ENCODE assay signal across 18 cellular contexts in the genomic region with DNA sequence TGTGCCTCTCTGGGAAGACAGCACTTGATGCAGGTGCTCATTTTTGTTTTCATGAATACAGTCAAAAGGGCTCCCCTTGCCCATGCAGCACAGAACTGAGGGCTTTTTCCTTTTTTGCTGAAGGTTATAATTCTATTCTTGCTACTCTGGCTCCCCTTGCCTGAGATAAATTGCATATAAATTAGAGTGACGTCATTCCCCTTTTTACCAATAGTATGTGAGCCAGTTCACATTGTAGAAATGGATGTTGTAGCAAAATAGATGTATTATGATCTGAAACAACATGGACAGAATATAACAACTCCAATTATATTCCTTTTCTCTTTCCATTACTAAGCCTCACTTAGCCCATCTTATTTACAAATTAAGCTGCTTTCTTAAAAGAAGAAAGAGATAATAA. TPM values are rescaled to one million over a fixed set of nuclear protein-coding genes. Genes with fewer than 3 reads are reported as not detected.
A peak's percentile ranks its signal among the peaks of the same experiment; 100 is the strongest.
DNase-seq lines count a peak whose midpoint lies in the region; ATAC-seq, FAIRE-seq and TF ChIP-seq lines count a peak whose summit lies in the region.
"Had no signal": no experiment of that assay in that cellular context is flagged by ENCODE, and none has a peak within 500 bp of the region (broad histone marks: within the 10 kb centered on the region; RNA-seq: fewer than 3 reads in every experiment).

No MANE protein-coding gene starts in this region.

- H3K4me1 ChIP-seq in HepG2 (ENCODE audit: insufficient read depth, low read length) (0 out of 2 replicates have a peak, but pooled peaks cover 4% of the 10 kb centered on the region), right lobe of liver (no peaks in the 10 kb centered on the region), K562 (replicated peaks in 1 of 2; ENCODE audit: control insufficient read depth in 2 of 2, insufficient read depth in 2 of 2, low read length in 2 of 2) (peaks cover 0 to 15% of the 10 kb centered on the region in 2 experiments; a peak in 3 of 5 replicates), esophagus muscularis mucosa (no peaks in the 10 kb centered on the region), mucosa of descending colon (ENCODE audit: low read depth) (no peaks in the 10 kb centered on the region)
- H3K4me1 ChIP-seq: BE2C had no signal

- TF ChIP-seq POLR2A in HepG2 (IDR thresholded peaks at IDR 0.05; ENCODE audit: insufficient read depth in 1 of 2, low read depth in 2 of 2, low read length in 2 of 2) (no peak), right lobe of liver (IDR thresholded peaks at IDR 0.05) (no peak), K562 (conservative IDR thresholded peaks at IDR 0.05) (no peak), esophagus muscularis mucosa (IDR thresholded peaks at IDR 0.05; ENCODE audit: low read depth) (no peak)

- no peak for DNase-seq in HepG2 (ENCODE audit: low spot score)
- DNase-seq in right lobe of liver, result no peak
- DNase-seq in NCI-H2227 (lab: John Stamatoyannopoulos, UW; ENCODE audit: unreplicated experiment), result peak; percentile 50
- no peak for DNase-seq in K562 (ENCODE audit: extremely low read depth in 1 of 4, low spot score in 3 of 4)
- no peak for DNase-seq in esophagus muscularis mucosa (ENCODE audit: extremely low spot score)
- DNase-seq in mucosa of descending colon, result no peak
- DNase-seq: ACHN; BE2C; C1 segment of cervical spinal cord; CD4-positive, CD25-positive, alpha-beta regulatory T cell; CD8-positive, alpha-beta memory T cell; COR-L47; DMS79 treated with DMSO at 0.1 percent for 48 hours; GF-D8; GOT3 had no signal

- 0% methylated on average over 1 of the region's 1 CpG for WGBS in HepG2 (ENCODE audit: low lambda C conversion rate)
- 13% methylated on average over 1 of the region's 1 CpG for WGBS in right lobe of liver (ENCODE audit: insufficient coverage, low coverage, low lambda C conversion rate, missing lambda C conversion rate)
- 0% methylated on average over 1 of the region's 1 CpG for WGBS in K562 (ENCODE audit: insufficient coverage, low coverage, missing lambda C conversion rate)
- 20% methylated on average over 1 of the region's 1 CpG for WGBS in esophagus muscularis mucosa

- H3K9ac ChIP-seq in HepG2 (ENCODE audit: insufficient read depth, low read depth, low read length), result no peak overlapping the region
- H3K9ac ChIP-seq in K562 (ENCODE audit: insufficient read depth in 1 of 2, low read depth in 2 of 2, low read length in 2 of 2), result no peak overlapping the region

- POLR2A ChIA-PET in HepG2 (lab: Yijun Ruan, JAX), result no interaction called here
- POLR2A ChIA-PET in K562 (lab: Yijun Ruan, JAX), result no interaction called here

- intact Hi-C loops in HepG2 (cut with micrococcal nuclease; ENCODE audit: unreplicated experiment), result no loop called here
- intact Hi-C loops in right lobe of liver (cut with DNase I), result no loop called here
- intact Hi-C loops in K562 (cut with micrococcal nuclease), result no loop called here
- intact Hi-C loops in esophagus muscularis mucosa (cut with DNase I), result no loop called here
- intact Hi-C loops in mucosa of descending colon (cut with DNase I, micrococcal nuclease), result no loop called here

- H3K9me1 ChIP-seq in K562 (ENCODE audit: control insufficient read depth, insufficient read depth, low read length), result no peaks in the 10 kb centered on the region

- TF ChIP-seq EP300 in HepG2 (IDR thresholded peaks at IDR 0.05; ENCODE audit: low read depth in 2 of 2, low read length in 2 of 2), result no peak
- TF ChIP-seq EP300 in HepG2 (CRISPR knock-in tag; IDR thresholded peaks at IDR 0.05; ENCODE audit: borderline replicate concordance), result no peak
- no peak for TF ChIP-seq EP300 in K562 (IDR thresholded peaks at IDR 0.05; ENCODE audit: low read length)
- TF ChIP-seq EP300 in esophagus muscularis mucosa (IDR thresholded peaks at IDR 0.05), result no peak

- no peak for FAIRE-seq in HepG2 (lab: Jason Lieb, UNC)
- no peak for FAIRE-seq in K562 (lab: Jason Lieb, UNC)
- FAIRE-seq: A204.1 had no signal

- in situ Hi-C loops in HepG2 (cut with HindIII; ENCODE audit: extremely low pct_ligation_motif_present, low pct_unique_long_range_greater_than_20kb) (no loop called here), K562 (cut with MboI) (no loop called here)

- TF ChIP-seq RAD21 in HepG2 (CRISPR knock-in tag; IDR thresholded peaks at IDR 0.05) (no peak), K562 (CRISPR knock-in tag; conservative IDR thresholded peaks at IDR 0.05 in 1 of 2, IDR thresholded peaks at IDR 0.05 in 1 of 2) (no peak)

- H2AFZ ChIP-seq in HepG2 (ENCODE audit: low read length), result no peak overlapping the region
- H2AFZ ChIP-seq in K562 (ENCODE audit: low read depth, low read length), result no peak overlapping the region

- BruUV-seq in HepG2 (replicated peaks; lab: Mats Ljungman, UMichigan) (no TSS peak), K562 (replicated peaks; lab: Mats Ljungman, UMichigan) (no TSS peak)

- H3K4me3 ChIP-seq in HepG2 (replicated peaks in 1 of 3; ENCODE audit: insufficient read depth in 1 of 3, low read depth in 2 of 3, low read length in 3 of 3) (no peak overlapping the region), right lobe of liver (no peak overlapping the region), K562 (no peak overlapping the region), esophagus muscularis mucosa (no peak overlapping the region), mucosa of descending colon (no peak overlapping the region)

- no peaks in the 10 kb centered on the region for H3K9me3 ChIP-seq in HepG2 (ENCODE audit: low read length)
- H3K9me3 ChIP-seq in right lobe of liver, result no peaks in the 10 kb centered on the region
- no peaks in the 10 kb centered on the region for H3K9me3 ChIP-seq in K562 (replicated peaks; ENCODE audit: control insufficient read depth, insufficient read depth, low read depth, low read length)
- no peaks in the 10 kb centered on the region for H3K9me3 ChIP-seq in esophagus muscularis mucosa
- H3K9me3 ChIP-seq in mucosa of descending colon, result no peaks in the 10 kb centered on the region
- H3K9me3 ChIP-seq: BE2C had no signal

- H4K20me1 ChIP-seq in HepG2 (ENCODE audit: insufficient read depth, low read length) (no peaks in the 10 kb centered on the region), K562 (replicated peaks; ENCODE audit: control insufficient read depth, insufficient read depth, low read length) (no peaks in the 10 kb centered on the region)

- no peaks in the 10 kb centered on the region for H3K79me2 ChIP-seq in HepG2 (ENCODE audit: insufficient read depth, low read length)
- H3K79me2 ChIP-seq in K562 (ENCODE audit: control insufficient read depth, insufficient read depth, low read length), result no peaks in the 10 kb centered on the region

- H3K4me2 ChIP-seq in HepG2 (ENCODE audit: low read depth, low read length), result no peak overlapping the region
- H3K4me2 ChIP-seq in K562 (ENCODE audit: insufficient read depth, low read length), result no peak overlapping the region

- H3K36me3 ChIP-seq in HepG2 (replicated peaks in 1 of 2; ENCODE audit: control insufficient read depth in 1 of 2, insufficient read depth in 2 of 2, low read length in 2 of 2), result no peaks in the 10 kb centered on the region
- H3K36me3 ChIP-seq in right lobe of liver, result no peaks in the 10 kb centered on the region
- H3K36me3 ChIP-seq in K562 (ENCODE audit: control insufficient read depth, insufficient read depth, low read length), result no peaks in the 10 kb centered on the region
- H3K36me3 ChIP-seq in esophagus muscularis mucosa, result no peaks in the 10 kb centered on the region
- H3K36me3 ChIP-seq in mucosa of descending colon (ENCODE audit: low read depth), result no peaks in the 10 kb centered on the region
- H3K36me3 ChIP-seq: BE2C had no signal

- no peaks in the 10 kb centered on the region for H3K27me3 ChIP-seq in HepG2 (ENCODE audit: control insufficient read depth in 1 of 2, insufficient read depth in 2 of 2, low read length in 2 of 2)
- no peaks in the 10 kb centered on the region for H3K27me3 ChIP-seq in right lobe of liver
- H3K27me3 ChIP-seq in K562 (ENCODE audit: control insufficient read depth in 2 of 2, insufficient read depth in 2 of 2, low read length in 2 of 2), result no peaks in the 10 kb centered on the region
- peaks cover 0 to 7% (median 0%) of the 10 kb centered on the region in 4 donors for H3K27me3 ChIP-seq in esophagus muscularis mucosa
- H3K27me3 ChIP-seq: BE2C had no signal

- ATAC-seq in HepG2 (no peak), right lobe of liver (no peak), K562 (no peak), mucosa of descending colon (no peak)
- ATAC-seq: HCT116 had no signal

- TF ChIP-seq CTCF in HepG2 (CRISPR knock-in tag; IDR thresholded peaks at IDR 0.05) (no peak), right lobe of liver (IDR thresholded peaks at IDR 0.05) (no peak), K562 (IDR thresholded peaks at IDR 0.05 in 2 of 3, conservative IDR thresholded peaks at IDR 0.05 in 1 of 3; ENCODE audit: insufficient read depth in 2 of 3, low read depth in 1 of 3, low read length in 3 of 3) (no peak), esophagus muscularis mucosa (IDR thresholded peaks at IDR 0.05) (no peak), mucosa of descending colon (IDR thresholded peaks at IDR 0.05) (no peak)

- CTCF ChIA-PET in HepG2 (lab: Yijun Ruan, JAX; ENCODE audit: low intra/inter-chr PET ratio, low total read pairs), result no interaction called here
- CTCF ChIA-PET in K562 (lab: Yijun Ruan, JAX; ENCODE audit: low intra/inter-chr PET ratio), result no interaction called here

- no peak overlapping the region for H3K27ac ChIP-seq in HepG2 (ENCODE audit: extremely low read length, insufficient read depth, low read length)
- no peak overlapping the region for H3K27ac ChIP-seq in right lobe of liver
- H3K27ac ChIP-seq in K562 (ENCODE audit: extremely low read depth, low read depth, low read length), result no peak overlapping the region
- no peak overlapping the region for H3K27ac ChIP-seq in esophagus muscularis mucosa (replicated peaks in 1 of 4)

RNA-seq across cellular contexts. Expression of a gene that starts 28.4 kb away (rescaled TPM):
- total RNA-seq in HepG2 (2016; rRNA removed; fragmentation: Illumina TruSeq; extraction: Trizol) (not detected in 2 replicates), right lobe of liver (not detected), K562 (2014; rRNA removed) (0.12 and 0.27 TPM in 2 replicates), K562 (2014; rRNA removed; fragmentation: Illumina TruSeq; extraction: Trizol) (0.13 and 0.15 TPM in 2 replicates), K562 (2015; rRNA removed; fragmentation: Illumina TruSeq; extraction: Trizol) (0.25 TPM in 1 of 2 replicates, not detected in the other), K562 (2021) (0.25 TPM in 1 of 2 replicates, not detected in the other), esophagus muscularis mucosa (under 1 TPM in 1 of 4 donors, not detected in 3; 0.29 TPM), mucosa of descending colon (not detected)
- not detected in 2 replicates for total RNA-seq in HepG2 (2016; cell fraction: cytosol; rRNA removed; fragmentation: Illumina TruSeq; extraction: Trizol; ENCODE audit: low read depth)
- not detected in 2 replicates for total RNA-seq in HepG2 (2016; cell fraction: insoluble cytoplasmic fraction; rRNA removed; fragmentation: Illumina TruSeq; extraction: Trizol)
- total RNA-seq in HepG2 (2016; cell fraction: membrane; rRNA removed; fragmentation: Illumina TruSeq; extraction: Trizol), result not detected in 2 replicates
- total RNA-seq in HepG2 (2016; cell fraction: nucleus; rRNA removed; fragmentation: Illumina TruSeq; extraction: Trizol), result not detected in 2 replicates
- polyA plus RNA-seq in HepG2 (2011; rRNA removed) (not detected in 2 replicates), K562 (2011; rRNA removed) (0.11 and 0.17 TPM in 2 replicates), K562 (2014; fragmentation: Illumina TruSeq; extraction: Trizol) (not detected in 2 replicates), K562 (2014; fragmentation: Nextera tagmentation; extraction: Ambion mirVana) (under 1 TPM; 0.10 to 0.13 TPM), K562 (2014; rRNA removed) (0.26 TPM in 1 of 2 replicates, not detected in the other)
- not detected in 2 replicates for polyA plus RNA-seq in HepG2 (2011; cell fraction: cytosol; rRNA removed)
- not detected in 2 replicates for polyA plus RNA-seq in HepG2 (2011; cell fraction: nucleus; rRNA removed)
- not detected in 2 replicates for polyA plus RNA-seq in HepG2 (2012)
- not detected in 2 replicates for polyA plus RNA-seq in HepG2 (2016; cell fraction: cytosol; fragmentation: Illumina TruSeq; extraction: Trizol; ENCODE audit: low read depth)
- not detected in 2 replicates for polyA plus RNA-seq in HepG2 (2016; cell fraction: insoluble cytoplasmic fraction; fragmentation: Illumina TruSeq; extraction: Trizol; ENCODE audit: low read depth)
- not detected in 2 replicates for polyA plus RNA-seq in HepG2 (2016; cell fraction: membrane; fragmentation: Illumina TruSeq; extraction: Trizol; ENCODE audit: low read depth)
- polyA plus RNA-seq in HepG2 (2016; cell fraction: nucleus; fragmentation: Illumina TruSeq; extraction: Trizol; ENCODE audit: insufficient read depth, low read depth), result not detected in 2 replicates
- polyA minus RNA-seq in HepG2 (2011; rRNA and poly(A)+ RNA removed; ENCODE audit: low replicate concordance), result not detected in 2 replicates
- polyA minus RNA-seq in HepG2 (2011; cell fraction: cytosol; rRNA and poly(A)+ RNA removed), result not detected in 2 replicates
- polyA minus RNA-seq in HepG2 (2011; cell fraction: nucleus; rRNA and poly(A)+ RNA removed), result not detected in 2 replicates
- not detected in 2 replicates for total RNA-seq in K562 (2011; cell fraction: chromatin; rRNA removed; ENCODE audit: low replicate concordance)
- total RNA-seq in K562 (2011; cell fraction: nucleolus; rRNA removed), result not detected in 2 replicates
- not detected in 2 replicates for total RNA-seq in K562 (2011; cell fraction: nucleoplasm; rRNA removed)
- polyA plus RNA-seq in K562 (2011; cell fraction: cytosol; rRNA removed), result 0.12 TPM in 1 of 2 replicates, not detected in the other
- polyA plus RNA-seq in K562 (2011; cell fraction: nucleus; rRNA removed), result not detected in 2 replicates
- polyA plus RNA-seq in K562 (2012), result 0.08 TPM in 1 of 2 replicates, not detected in the other
- polyA minus RNA-seq in K562 (2011; rRNA and poly(A)+ RNA removed), result 0.11 TPM in 1 of 2 replicates, not detected in the other
- not detected in 2 replicates for polyA minus RNA-seq in K562 (2011; cell fraction: cytosol; rRNA and poly(A)+ RNA removed)
- polyA minus RNA-seq in K562 (2011; cell fraction: nucleus; rRNA and poly(A)+ RNA removed), result not detected in 2 replicates
- total RNA-seq: CD4-positive, CD25-positive, alpha-beta regulatory T cell; H7 had no signal
- polyA plus RNA-seq: CD4-positive, CD25-positive, alpha-beta regulatory T cell had no signal

RNA-seq across cellular contexts. Expression of a gene that starts 28.5 kb away (rescaled TPM):
- 22.1 and 27.8 TPM in 2 replicates for total RNA-seq in HepG2 (2016; rRNA removed; fragmentation: Illumina TruSeq; extraction: Trizol)
- total RNA-seq in HepG2 (2016; cell fraction: cytosol; rRNA removed; fragmentation: Illumina TruSeq; extraction: Trizol; ENCODE audit: low read depth), result 6.1 and 11.7 TPM in 2 replicates
- total RNA-seq in HepG2 (2016; cell fraction: insoluble cytoplasmic fraction; rRNA removed; fragmentation: Illumina TruSeq; extraction: Trizol), result 18.2 and 21.4 TPM in 2 replicates
- total RNA-seq in HepG2 (2016; cell fraction: membrane; rRNA removed; fragmentation: Illumina TruSeq; extraction: Trizol), result 11.4 and 12.0 TPM in 2 replicates
- 11.2 and 13.5 TPM in 2 replicates for total RNA-seq in HepG2 (2016; cell fraction: nucleus; rRNA removed; fragmentation: Illumina TruSeq; extraction: Trizol)
- polyA plus RNA-seq in HepG2 (2011; rRNA removed), result 9.7 and 9.9 TPM in 2 replicates
- 6.1 and 8.9 TPM in 2 replicates for polyA plus RNA-seq in HepG2 (2011; cell fraction: cytosol; rRNA removed)
- polyA plus RNA-seq in HepG2 (2011; cell fraction: nucleus; rRNA removed), result 1.6 and 2.5 TPM in 2 replicates
- polyA plus RNA-seq in HepG2 (2012), result 9.8 and 14.9 TPM in 2 replicates
- 5.3 and 7.4 TPM in 2 replicates for polyA plus RNA-seq in HepG2 (2016; cell fraction: cytosol; fragmentation: Illumina TruSeq; extraction: Trizol; ENCODE audit: low read depth)
- 23.0 and 23.5 TPM in 2 replicates for polyA plus RNA-seq in HepG2 (2016; cell fraction: insoluble cytoplasmic fraction; fragmentation: Illumina TruSeq; extraction: Trizol; ENCODE audit: low read depth)
- 8.0 and 10.7 TPM in 2 replicates for polyA plus RNA-seq in HepG2 (2016; cell fraction: membrane; fragmentation: Illumina TruSeq; extraction: Trizol; ENCODE audit: low read depth)
- 14.6 and 17.4 TPM in 2 replicates for polyA plus RNA-seq in HepG2 (2016; cell fraction: nucleus; fragmentation: Illumina TruSeq; extraction: Trizol; ENCODE audit: insufficient read depth, low read depth)
- 1.3 and 10.9 TPM in 2 replicates for polyA minus RNA-seq in HepG2 (2011; rRNA and poly(A)+ RNA removed; ENCODE audit: low replicate concordance)
- polyA minus RNA-seq in HepG2 (2011; cell fraction: cytosol; rRNA and poly(A)+ RNA removed), result 2.9 and 3.3 TPM in 2 replicates
- 2.1 and 3.2 TPM in 2 replicates for polyA minus RNA-seq in HepG2 (2011; cell fraction: nucleus; rRNA and poly(A)+ RNA removed)
- total RNA-seq in right lobe of liver, result 10 to 100 TPM in 5 of 6 experiments, 1 to 10 TPM in 1; 9.8 to 17.3 (median 12.2) TPM
- 16.2 and 19.7 TPM in 2 replicates for total RNA-seq in K562 (2011; cell fraction: chromatin; rRNA removed; ENCODE audit: low replicate concordance)
- 11.2 and 12.5 TPM in 2 replicates for total RNA-seq in K562 (2011; cell fraction: nucleolus; rRNA removed)
- 18.0 and 23.3 TPM in 2 replicates for total RNA-seq in K562 (2011; cell fraction: nucleoplasm; rRNA removed)
- total RNA-seq in K562 (2014; rRNA removed), result 37.3 and 43.7 TPM in 2 replicates
- total RNA-seq in K562 (2014; rRNA removed; fragmentation: Illumina TruSeq; extraction: Trizol), result 60.8 and 64.4 TPM in 2 replicates
- total RNA-seq in K562 (2015; rRNA removed; fragmentation: Illumina TruSeq; extraction: Trizol), result 56.9 and 59.7 TPM in 2 replicates
- 59.8 and 63.9 TPM in 2 replicates for total RNA-seq in K562 (2021)
- 55.2 and 67.3 TPM in 2 replicates for polyA plus RNA-seq in K562 (2011; rRNA removed)
- 34.2 and 35.9 TPM in 2 replicates for polyA plus RNA-seq in K562 (2011; cell fraction: cytosol; rRNA removed)
- 9.4 and 13.6 TPM in 2 replicates for polyA plus RNA-seq in K562 (2011; cell fraction: nucleus; rRNA removed)
- polyA plus RNA-seq in K562 (2012), result 78.6 and 89.2 TPM in 2 replicates
- 62.9 and 72.0 TPM in 2 replicates for polyA plus RNA-seq in K562 (2014; fragmentation: Illumina TruSeq; extraction: Trizol)
- polyA plus RNA-seq in K562 (2014; fragmentation: Nextera tagmentation; extraction: Ambion mirVana), result 10 to 100 TPM; 46.5 to 76.4 TPM
- 58.9 and 63.6 TPM in 2 replicates for polyA plus RNA-seq in K562 (2014; rRNA removed)
- polyA minus RNA-seq in K562 (2011; rRNA and poly(A)+ RNA removed), result 30.1 and 34.1 TPM in 2 replicates
- 4.8 and 11.5 TPM in 2 replicates for polyA minus RNA-seq in K562 (2011; cell fraction: cytosol; rRNA and poly(A)+ RNA removed)
- 6.3 and 8.2 TPM in 2 replicates for polyA minus RNA-seq in K562 (2011; cell fraction: nucleus; rRNA and poly(A)+ RNA removed)
- 10 to 100 TPM in 1 of 4 donors, 1 to 10 TPM in 3; 7.5 to 10.2 (median 9.5) TPM for total RNA-seq in esophagus muscularis mucosa
- 10 to 100 TPM; 19.2 to 38.7 (median 36.6) TPM for total RNA-seq in mucosa of descending colon
